ENCODE assay signal across 17 cellular contexts in the genomic region with DNA sequence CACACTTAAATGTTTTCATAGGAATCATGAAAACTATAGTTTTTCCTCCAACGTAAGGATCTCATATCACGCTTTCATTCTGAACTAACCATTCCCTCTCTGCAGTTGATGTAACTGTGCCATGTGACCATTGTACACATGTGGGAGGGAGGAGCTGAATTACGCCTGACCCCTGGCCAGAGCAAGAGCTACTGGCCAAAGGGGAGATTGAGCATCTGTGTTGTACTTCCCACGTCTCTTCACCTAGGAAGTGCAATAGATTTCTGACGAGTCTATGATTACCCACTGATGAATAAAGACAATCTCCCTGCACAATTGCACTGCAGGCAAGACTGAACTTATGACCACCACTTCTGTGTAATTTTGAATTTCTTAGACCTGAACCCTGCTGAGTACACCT. TPM values are rescaled to one million over a fixed set of nuclear protein-coding genes. Genes with fewer than 3 reads are reported as not detected.
DNase-seq lines count a peak whose midpoint lies in the region; ATAC-seq, FAIRE-seq and TF ChIP-seq lines count a peak whose summit lies in the region.
"Had no signal": no experiment of that assay in that cellular context is flagged by ENCODE, and none has a peak within 500 bp of the region (broad histone marks: within the 10 kb centered on the region; RNA-seq: fewer than 3 reads in every experiment).

No MANE protein-coding gene starts in this region.

- peaks cover 76% of the 10 kb centered on the region for H3K4me1 Mint-ChIP-seq in activated CD8-positive, alpha-beta memory T cell treated with anti-CD3 and anti-CD28 coated beads, Interleukin-2, amount 10 ng/mL, durations not matched to agents 7 days and 5 days
- peaks cover 29 to 72% of the 10 kb centered on the region in 2 donors for H3K4me1 Mint-ChIP-seq in stimulated activated naive B cell treated with anti-CD40 and anti-IgM and Interleukin-4, amounts not matched to agents 10 μg/mL and 1 μg/mL and 100 μg/mL, for 72 hours

- no peaks in the 10 kb centered on the region for H3F3A ChIP-seq in OCI-LY1 (ENCODE audit: insufficient read depth, low read length)

- no peaks in the 10 kb centered on the region for H3K27me3 Mint-ChIP-seq in activated CD8-positive, alpha-beta memory T cell treated with anti-CD3 and anti-CD28 coated beads, Interleukin-2, amount 10 ng/mL, durations not matched to agents 7 days and 5 days
- H3K27me3 Mint-ChIP-seq in stimulated activated naive B cell treated with anti-CD40 and anti-IgM and Interleukin-4, amounts not matched to agents 10 μg/mL and 1 μg/mL and 100 μg/mL, for 72 hours, result no peaks in the 10 kb centered on the region

- ATAC-seq in activated CD8-positive, alpha-beta memory T cell treated with anti-CD3 and anti-CD28 coated beads, Interleukin-2, amount 10 ng/mL, durations not matched to agents 7 days and 5 days, result peak; percentile 10
- peak; percentile 3; the same call in 2 of the 3 replicates for ATAC-seq in GM12878
- no peak for ATAC-seq in stimulated activated naive B cell treated with anti-CD40 and anti-IgM and Interleukin-4, amounts not matched to agents 10 μg/mL and 1 μg/mL and 100 μg/mL, for 72 hours (replicated peaks)
- ATAC-seq in SK-N-SH treated with all-trans-retinoic acid at 6 μM for 48 hours, result no peak
- ATAC-seq: HCT116 had no signal

- H4K20me1 ChIP-seq in OCI-LY1 (ENCODE audit: insufficient read depth, low read length) (no peaks in the 10 kb centered on the region), GM12878 (ENCODE audit: control insufficient read depth, insufficient read depth) (no peaks in the 10 kb centered on the region)

- RAD21 ChIA-PET in GM12878 (lab: Charles Lee; ENCODE audit: unreplicated experiment), result interaction anchor here (0.9 to 2.2 kb wide), 8 partner anchors 11 to 65 kb away, joined by 3 to 14 read pairs (median 4); no protein-coding TSS in a partner anchor

- no peak for TF ChIP-seq RAD21 in GM12878 (IDR thresholded peaks at IDR 0.05; ENCODE audit: insufficient read depth, low read depth, low read length)

- peaks cover 96% of the 10 kb centered on the region for H3K79me2 ChIP-seq in OCI-LY1 (ENCODE audit: insufficient read depth, low read length)
- peaks cover 28% of the 10 kb centered on the region for H3K79me2 ChIP-seq in GM12878 (ENCODE audit: control insufficient read depth, insufficient read depth, low read length)
- H3K79me2 ChIP-seq: parathyroid adenoma had no signal

- no TSS peak for BruUV-seq in GM12878 (replicated peaks; lab: Mats Ljungman, UMichigan)

- peaks cover 68% of the 10 kb centered on the region for H3K36me3 Mint-ChIP-seq in activated CD8-positive, alpha-beta memory T cell treated with anti-CD3 and anti-CD28 coated beads, Interleukin-2, amount 10 ng/mL, durations not matched to agents 7 days and 5 days
- peaks cover 31 to 58% of the 10 kb centered on the region in 2 donors for H3K36me3 Mint-ChIP-seq in stimulated activated naive B cell treated with anti-CD40 and anti-IgM and Interleukin-4, amounts not matched to agents 10 μg/mL and 1 μg/mL and 100 μg/mL, for 72 hours

- 37% methylated on average over 5 of the region's 5 CpGs for WGBS in GM12878 (ENCODE audit: insufficient coverage, insufficient replicate concordance, low lambda C conversion rate, missing lambda C conversion rate)

- H2AFZ ChIP-seq in OCI-LY1 (ENCODE audit: low read length), result no peak overlapping the region
- H2AFZ ChIP-seq in GM12878 (ENCODE audit: control insufficient read depth, low read depth, low read length), result no peak overlapping the region
- H2AFZ ChIP-seq: parathyroid adenoma had no signal

- no peaks in the 10 kb centered on the region for H3K9me3 ChIP-seq in OCI-LY1 (ENCODE audit: low read length)
- no peaks in the 10 kb centered on the region; the same call in 2 of the 3 replicates for H3K9me3 ChIP-seq in GM12878 (replicated peaks; ENCODE audit: control insufficient read depth, insufficient read depth, low read length)
- H3K9me3 ChIP-seq: breast epithelium had no signal

- H3K4me1 ChIP-seq in OCI-LY1 (ENCODE audit: insufficient read depth, low read length, severe bottlenecking), result peaks cover 91% of the 10 kb centered on the region
- H3K4me1 ChIP-seq in GM12878 (ENCODE audit: control insufficient read depth, insufficient read depth, low read length), result peaks cover 20% of the 10 kb centered on the region
- H3K4me1 ChIP-seq: breast epithelium had no signal

- in situ Hi-C loops in GM12878 (cut with MboI), result loop anchor here (5.0 kb wide), 1 partner anchor 49 kb away; no protein-coding TSS in a partner anchor

- peak overlapping the region; percentile 61 for H3K4me3 Mint-ChIP-seq in activated CD8-positive, alpha-beta memory T cell treated with anti-CD3 and anti-CD28 coated beads, Interleukin-2, amount 10 ng/mL, durations not matched to agents 7 days and 5 days
- no peak overlapping the region for H3K4me3 Mint-ChIP-seq in stimulated activated naive B cell treated with anti-CD40 and anti-IgM and Interleukin-4, amounts not matched to agents 10 μg/mL and 1 μg/mL and 100 μg/mL, for 72 hours

- TF ChIP-seq EP300 in GM12878 (IDR thresholded peaks at IDR 0.05; ENCODE audit: borderline replicate concordance in 1 of 2, control insufficient read depth in 1 of 2, low read depth in 2 of 2, low read length in 2 of 2), result no peak

- H3K27me3 ChIP-seq in OCI-LY1 (ENCODE audit: insufficient read depth, low read length) (no peaks in the 10 kb centered on the region), GM12878 (replicated peaks in 1 of 2; ENCODE audit: control insufficient read depth in 2 of 2, insufficient read depth in 2 of 2, low read length in 1 of 2) (no peaks in the 10 kb centered on the region)
- H3K27me3 ChIP-seq: breast epithelium had no signal

- H3K36me3 ChIP-seq in OCI-LY1 (ENCODE audit: insufficient read depth, low read length) (peaks cover 75% of the 10 kb centered on the region), GM12878 (ENCODE audit: control insufficient read depth in 2 of 2, insufficient read depth in 2 of 2, low read length in 1 of 2) (0 out of 4 replicates have a peak, but pooled peaks cover 0 to 2% of the 10 kb centered on the region in 2 experiments)
- H3K36me3 ChIP-seq: breast epithelium had no signal

- peak overlapping the region; percentile 69 for H3K27ac Mint-ChIP-seq in activated CD8-positive, alpha-beta memory T cell treated with anti-CD3 and anti-CD28 coated beads, Interleukin-2, amount 10 ng/mL, durations not matched to agents 7 days and 5 days
- peak overlapping the region; percentile 86 for H3K27ac Mint-ChIP-seq in stimulated activated naive B cell treated with anti-CD40 and anti-IgM and Interleukin-4, amounts not matched to agents 10 μg/mL and 1 μg/mL and 100 μg/mL, for 72 hours

- no peak for FAIRE-seq in GM12878 (lab: Jason Lieb, UNC)
- FAIRE-seq: small intestine had no signal

- H3K9me3 Mint-ChIP-seq in activated CD8-positive, alpha-beta memory T cell treated with anti-CD3 and anti-CD28 coated beads, Interleukin-2, amount 10 ng/mL, durations not matched to agents 7 days and 5 days (ENCODE audit: low read depth), result no peaks in the 10 kb centered on the region
- peaks cover 0 to 3% of the 10 kb centered on the region in 2 donors for H3K9me3 Mint-ChIP-seq in stimulated activated naive B cell treated with anti-CD40 and anti-IgM and Interleukin-4, amounts not matched to agents 10 μg/mL and 1 μg/mL and 100 μg/mL, for 72 hours

- intact Hi-C loops in GM12878 (cut with micrococcal nuclease; ENCODE audit: unreplicated experiment), result no loop called here

- DNase-seq in activated CD8-positive, alpha-beta memory T cell treated with anti-CD3 and anti-CD28 coated beads, Interleukin-2, amount 10 ng/mL, durations not matched to agents 7 days and 5 days, result no peak
- DNase-seq in activated CD8-positive, alpha-beta memory T cell treated with anti-CD3 and anti-CD28 coated beads, Interleukin-2, amount 50 U/mL, for 48 hours, result no peak
- DNase-seq in GM12878 (ENCODE audit: low read depth, low spot score) (no peak), superior temporal gyrus (ENCODE audit: extremely low spot score) (no peak), NAMALWA (ENCODE audit: low spot score) (no peak)
- DNase-seq in stimulated activated naive B cell treated with anti-CD40 and anti-IgM and Interleukin-4, amounts not matched to agents 10 μg/mL and 1 μg/mL and 100 μg/mL, for 72 hours, result no peak
- DNase-seq: ACHN, foreskin melanocyte, NCI-H1930, NCI-H748 treated with DMSO at 0.1 percent for 48 hours, small intestine had no signal

- H3K4me3 ChIP-seq in OCI-LY1 (ENCODE audit: low read depth, low read length, poor library complexity, severe bottlenecking) (peak overlapping the region; percentile 14), GM12878 (no peak overlapping the region)
- H3K4me3 ChIP-seq: breast epithelium had no signal

- TF ChIP-seq POLR2A in GM12878 (IDR thresholded peaks at IDR 0.05; ENCODE audit: low read depth, low read length), result no peak

- CTCF ChIA-PET in activated CD8-positive, alpha-beta memory T cell treated with anti-CD3 and anti-CD28 coated beads, Interleukin-2, amount 10 ng/mL, durations not matched to agents 7 days and 5 days (lab: Charles Lee), result interaction anchor here (0.9 to 1.6 kb wide), 2 partner anchors 10 to 19 kb away, joined by 4 read pairs; no protein-coding TSS in a partner anchor
- CTCF ChIA-PET in GM12878 (lab: Yijun Ruan, JAX), result interaction anchor here (0.6 to 1.1 kb wide), 5 partner anchors 23 to 55 kb away, joined by 3 to 4 read pairs (median 3); no protein-coding TSS in a partner anchor

- H3K9ac ChIP-seq in OCI-LY1 (ENCODE audit: low read length), result no peak overlapping the region; the same call in 1 of the 2 replicates
- no peak overlapping the region for H3K9ac ChIP-seq in GM12878 (ENCODE audit: control insufficient read depth, insufficient read depth, low read length)
- H3K9ac ChIP-seq: parathyroid adenoma had no signal

- SMC1A ChIA-PET in GM12878 (lab: Charles Lee; ENCODE audit: uncharacterized antibody, unreplicated experiment), result interaction anchor here (0.8 to 5.7 kb wide), 15 partner anchors 9 to 119 kb away, joined by 3 to 72 read pairs (median 5); a partner anchor contains a TSS

- peak overlapping the region; percentile 18; the same call in 1 of the 2 replicates for H3K4me2 ChIP-seq in OCI-LY1 (ENCODE audit: low read length)
- H3K4me2 ChIP-seq in GM12878 (ENCODE audit: control insufficient read depth, insufficient read depth), result no peak overlapping the region

- TF ChIP-seq CTCF in OCI-LY1 (IDR thresholded peaks at IDR 0.05; ENCODE audit: low read length), result no peak
- no peak for TF ChIP-seq CTCF in GM12878 (IDR thresholded peaks at IDR 0.05 in 2 of 3, conservative IDR thresholded peaks at IDR 0.05 in 1 of 3; ENCODE audit: control insufficient read depth in 2 of 3, extremely low read depth in 1 of 3, insufficient read depth in 1 of 3, low read depth in 3 of 3, low read length in 3 of 3)

- POLR2A ChIA-PET in GM12878 (lab: Charles Lee), result interaction anchor here (1.1 to 3.0 kb wide), 5 partner anchors 13 to 64 kb away, joined by 3 to 11 read pairs (median 6); no protein-coding TSS in a partner anchor

- H3K27ac ChIP-seq in OCI-LY1 (ENCODE audit: low read depth, low read length, poor library complexity, severe bottlenecking) (peak overlapping the region; percentile 68), GM12878 (ENCODE audit: control insufficient read depth, insufficient read depth) (no peak overlapping the region)
- H3K27ac ChIP-seq: breast epithelium, parathyroid adenoma, VCaP had no signal

- H3K9me2 ChIP-seq in OCI-LY1 (ENCODE audit: low read depth, low read length), result no peaks in the 10 kb centered on the region

RNA-seq across cellular contexts. Expression of a gene that starts 24.0 kb away (rescaled TPM):
- total RNA-seq in activated CD8-positive, alpha-beta memory T cell treated with anti-CD3 and anti-CD28 coated beads, Interleukin-2, amount 10 ng/mL, durations not matched to agents 7 days and 5 days, result 100 to 1,000 TPM; 556 to 674 TPM
- total RNA-seq in GM12878 (2013; cell fraction: nucleolus; rRNA removed), result 586 and 675 TPM in 2 replicates
- 117 and 136 TPM in 2 replicates for total RNA-seq in GM12878 (2014; rRNA removed)
- total RNA-seq in GM12878 (2014; rRNA removed; fragmentation: Illumina TruSeq; extraction: Trizol), result 167 and 171 TPM in 2 replicates
- total RNA-seq in GM12878 (2021), result 154 and 157 TPM in 2 replicates
- 57.1 TPM for polyA plus RNA-seq in GM12878 (2011; ENCODE audit: low read depth)
- 171 and 221 TPM in 2 replicates for polyA plus RNA-seq in GM12878 (2011; rRNA removed)
- polyA plus RNA-seq in GM12878 (2011; cell fraction: cytosol; rRNA removed), result 125 and 161 TPM in 2 replicates
- polyA plus RNA-seq in GM12878 (2011; cell fraction: nucleus; rRNA removed), result 106 and 128 TPM in 2 replicates
- polyA plus RNA-seq in GM12878 (2012), result 67.1 and 78.4 TPM in 2 replicates
- polyA plus RNA-seq in GM12878 (2014; fragmentation: Illumina TruSeq; extraction: Trizol), result 156 and 163 TPM in 2 replicates
- polyA plus RNA-seq in GM12878 (2014; fragmentation: Nextera tagmentation; extraction: Ambion mirVana), result 10 to 100 TPM; 72.9 to 73.6 TPM
- 75.1 and 80.9 TPM in 2 replicates for polyA plus RNA-seq in GM12878 (2014; rRNA removed)
- 100 to 1,000 TPM; 117 to 119 TPM for polyA plus RNA-seq in GM12878 (2016; fragmentation: Nextera tagmentation; extraction: Ambion mirVana)
- polyA minus RNA-seq in GM12878 (2011; rRNA and poly(A)+ RNA removed), result 240 and 280 TPM in 2 replicates
- polyA minus RNA-seq in GM12878 (2011; cell fraction: cytosol; rRNA and poly(A)+ RNA removed), result 70.3 and 72.0 TPM in 2 replicates
- polyA minus RNA-seq in GM12878 (2011; cell fraction: nucleus; rRNA and poly(A)+ RNA removed), result 150 and 243 TPM in 2 replicates

Comparison
In these comparisons a context has a peak if more than half of its experiments do, and no peak if none do; other contexts are left out.
1. ATAC-seq: peak in activated CD8-positive, alpha-beta memory T cell treated with anti-CD3 and anti-CD28 coated beads, Interleukin-2, amount 10 ng/mL, durations not matched to agents 7 days and 5 days (single experiment) and GM12878 (single experiment); none in stimulated activated naive B cell treated with anti-CD40 and anti-IgM and Interleukin-4, amounts not matched to agents 10 μg/mL and 1 μg/mL and 100 μg/mL, for 72 hours (0 of 2) and SK-N-SH treated with all-trans-retinoic acid at 6 μM for 48 hours (single experiment).